In genomic region chr2:113046465-113046864, GRCh38 we compare ENCODE assay signal across 23 cellular contexts.
"Had no signal": no experiment of that assay in that cellular context is flagged by ENCODE, and none has a peak within 500 bp of the region (broad histone marks: within the 10 kb centered on the region; RNA-seq: fewer than 3 reads in every experiment).

No MANE protein-coding gene starts in this region.

- H3K9me3 ChIP-seq: ovary, right lobe of liver, sigmoid colon, thoracic aorta, thyroid gland, vagina had no signal

- H3K27ac ChIP-seq: neural progenitor cell, ovary, parathyroid adenoma, psoas muscle, right lobe of liver, sigmoid colon, stomach, thoracic aorta, thyroid gland, tibial nerve, upper lobe of left lung, vagina had no signal

- H3K4me3 ChIP-seq: neural progenitor cell, ovary, psoas muscle, right lobe of liver, sigmoid colon, stomach, thoracic aorta, thyroid gland, tibial nerve, upper lobe of left lung, vagina had no signal

- H3K4me1 ChIP-seq: neural progenitor cell, parathyroid adenoma, psoas muscle, right lobe of liver, sigmoid colon, stomach, thyroid gland, tibial nerve, upper lobe of left lung, vagina had no signal

- H3K36me3 ChIP-seq: neural progenitor cell, ovary, right lobe of liver, sigmoid colon, stomach, thoracic aorta, thyroid gland, tibial nerve, upper lobe of left lung, vagina had no signal

- DNase-seq: natural killer cell; occipital lobe; ovary; posterior cingulate gyrus; psoas muscle; right cardiac atrium; right lobe of liver; sigmoid colon; small intestine; stimulated activated CD4-positive, alpha-beta T cell treated with anti-CD3 and anti-CD28 coated beads, Interleukin-15, amount 100 ng/mL, for 24 hours; stimulated activated CD4-positive, alpha-beta T cell treated with anti-CD3 and anti-CD28 coated beads, Interleukin-4, amount 100 ng/mL, for 1 hour; stimulated activated CD4-positive, alpha-beta T cell treated with anti-CD3 and anti-CD28 coated beads, Interleukin-4, amount 100 ng/mL, for 4 hours; stimulated activated CD8-positive, alpha-beta memory T cell treated with anti-CD3 and anti-CD28 coated beads, Interleukin-4, amount 100 ng/mL, for 48 hours; stimulated activated naive CD4-positive, alpha-beta T cell treated with Interleukin-2 at 50 U/mL for 16 hours; stomach; thyroid gland; trophoblast cell; upper lobe of left lung had no signal
